8 cellular contexts compared by ENCODE assay signal in the genomic region with DNA sequence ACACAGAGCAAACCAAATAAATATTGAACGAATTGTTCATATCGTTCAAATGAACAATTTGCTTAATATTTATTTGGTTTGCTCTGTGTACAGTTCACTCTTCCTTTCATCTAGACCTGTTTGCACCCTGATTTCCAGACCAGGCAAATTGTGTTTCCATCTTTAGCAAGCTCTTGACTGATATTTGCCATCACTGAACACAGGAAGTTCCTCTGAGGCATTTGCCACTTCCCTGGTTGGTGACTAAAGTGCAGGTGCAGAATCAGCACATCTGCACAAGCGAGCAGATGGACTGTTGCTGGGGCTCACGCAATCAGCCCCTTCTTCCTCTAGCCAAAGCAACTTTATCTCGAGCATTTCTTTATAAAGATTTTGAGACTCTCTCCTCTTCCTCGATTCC.
A peak's percentile ranks its signal among the peaks of the same experiment; 100 is the strongest.
DNase-seq lines count a peak whose midpoint lies in the region; ATAC-seq and TF ChIP-seq lines count a peak whose summit lies in the region.

No MANE protein-coding gene starts in this region.

- CTCF ChIA-PET in activated CD8-positive, alpha-beta T cell treated with anti-CD3 and anti-CD28 coated beads for 36 hours (lab: Charles Lee) = no interaction called here

- H3K27ac Mint-ChIP-seq in activated CD8-positive, alpha-beta T cell treated with anti-CD3 and anti-CD28 coated beads for 36 hours = no peak overlapping the region

- H3K4me3 Mint-ChIP-seq in activated CD8-positive, alpha-beta T cell treated with anti-CD3 and anti-CD28 coated beads for 36 hours = no peak overlapping the region

- H3F3A ChIP-seq in GM23248 (ENCODE audit: insufficient read depth) = peaks cover 26% of the 10 kb centered on the region

- peak overlapping the region; percentile 55 for H3K4me2 ChIP-seq in DND-41 (ENCODE audit: insufficient read depth, low read length)
- H3K4me2 ChIP-seq in GM23248 (ENCODE audit: unreplicated experiment) = no peak overlapping the region

- in situ Hi-C loops in GM23248 (cut with MboI) = no loop called here

- H4K20me1 ChIP-seq in DND-41 (ENCODE audit: insufficient read depth, low read length) = no peaks in the 10 kb centered on the region
- no peaks in the 10 kb centered on the region for H4K20me1 ChIP-seq in GM23248 (ENCODE audit: insufficient read depth)

- peak overlapping the region; percentile 45 for H3K9ac ChIP-seq in DND-41 (ENCODE audit: low read depth, low read length)
- H3K9ac ChIP-seq in GM23248 = no peak overlapping the region

- H3K27me3 ChIP-seq in DND-41 (ENCODE audit: insufficient read depth, low read length, poor library complexity) (no peaks in the 10 kb centered on the region), GM23248 (replicated peaks; ENCODE audit: insufficient read depth) (no peaks in the 10 kb centered on the region)

- ATAC-seq in DND-41 (ENCODE audit: insufficient read depth, low read depth) = peak; percentile 96
- peak; percentile 89 for ATAC-seq in GM19351 (IDR thresholded peaks at IDR 0.05; ENCODE audit: unreplicated experiment)
- peak; percentile 89 for ATAC-seq in HG03378 (IDR thresholded peaks at IDR 0.05; ENCODE audit: unreplicated experiment)
- ATAC-seq in activated CD8-positive, alpha-beta T cell treated with anti-CD3 and anti-CD28 coated beads for 36 hours = peak; percentile 91

- H3K9me3 ChIP-seq in DND-41 (ENCODE audit: insufficient read depth, low read length, severe bottlenecking) (no peaks in the 10 kb centered on the region), GM23248 (ENCODE audit: low read depth) (no peaks in the 10 kb centered on the region)

- peak overlapping the region; percentile 84 for H3K27ac ChIP-seq in DND-41 (ENCODE audit: low read length)
- H3K27ac ChIP-seq in GM23248 = no peak overlapping the region

- peak overlapping the region; percentile 49 for H2AFZ ChIP-seq in DND-41 (ENCODE audit: low read depth, low read length)
- H2AFZ ChIP-seq in GM23248 = no peak overlapping the region

- POLR2A ChIA-PET in activated CD8-positive, alpha-beta T cell treated with anti-CD3 and anti-CD28 coated beads for 36 hours (lab: Charles Lee) = no interaction called here

- intact Hi-C loops in activated CD8-positive, alpha-beta T cell treated with anti-CD3 and anti-CD28 coated beads for 36 hours (cut with micrococcal nuclease) = no loop called here

- H3K4me1 ChIP-seq in DND-41 (ENCODE audit: insufficient read depth, low read length) (peaks cover 85% of the 10 kb centered on the region), GM23248 (ENCODE audit: insufficient read depth) (peaks cover 34% of the 10 kb centered on the region)

- H3K4me3 ChIP-seq in DND-41 (ENCODE audit: low read depth in 1 of 2, low read length in 2 of 2) = peak overlapping the region in 1 of 2 experiments; percentile 13; a peak in 2 of 4 replicates
- H3K4me3 ChIP-seq in GM23248 = no peak overlapping the region

- DNase-seq in DND-41 (peak; percentile 88), GM23248 (no peak), SW 1271 (lab: John Stamatoyannopoulos, UW) (no peak), globus pallidus (ENCODE audit: low spot score) (no peak), dedifferentiated amniotic fluid mesenchymal stem cell (ENCODE audit: extremely low spot score) (no peak)
- DNase-seq in activated CD8-positive, alpha-beta T cell treated with anti-CD3 and anti-CD28 coated beads for 36 hours = peak; percentile 54

- no peak for TF ChIP-seq CTCF in DND-41 (IDR thresholded peaks at IDR 0.05; ENCODE audit: borderline replicate concordance, extremely low read depth, low read length, poor library complexity, severe bottlenecking)
- TF ChIP-seq CTCF in activated CD8-positive, alpha-beta T cell treated with anti-CD3 and anti-CD28 coated beads for 36 hours (IDR thresholded peaks at IDR 0.05) = no peak

- H3K36me3 Mint-ChIP-seq in activated CD8-positive, alpha-beta T cell treated with anti-CD3 and anti-CD28 coated beads for 36 hours (ENCODE audit: low read depth) = no peaks in the 10 kb centered on the region

- H3K27me3 Mint-ChIP-seq in activated CD8-positive, alpha-beta T cell treated with anti-CD3 and anti-CD28 coated beads for 36 hours = no peaks in the 10 kb centered on the region

- H3K79me2 ChIP-seq in DND-41 (ENCODE audit: insufficient read depth, low read length) (no peaks in the 10 kb centered on the region), GM23248 (ENCODE audit: insufficient read depth) (0 out of 2 replicates have a peak, but pooled peaks cover 3% of the 10 kb centered on the region)

- peaks cover 21% of the 10 kb centered on the region for H3K4me1 Mint-ChIP-seq in activated CD8-positive, alpha-beta T cell treated with anti-CD3 and anti-CD28 coated beads for 36 hours (ENCODE audit: low read depth)

- no peaks in the 10 kb centered on the region for H3K9me3 Mint-ChIP-seq in activated CD8-positive, alpha-beta T cell treated with anti-CD3 and anti-CD28 coated beads for 36 hours

- WGBS in GM23248 (ENCODE audit: low coverage in 1 of 2, low lambda C conversion rate in 2 of 2, missing lambda C conversion rate in 2 of 2), 2 experiments = 91 to 95% methylated on average over 6 of the region's 6 CpGs

- no peaks in the 10 kb centered on the region for H3K9me2 ChIP-seq in GM23248 (ENCODE audit: insufficient read depth)

- no peaks in the 10 kb centered on the region for H3K36me3 ChIP-seq in DND-41 (ENCODE audit: insufficient read depth, low read length)
- H3K36me3 ChIP-seq in GM23248 (ENCODE audit: low read depth) = no peaks in the 10 kb centered on the region

Comparison
In these comparisons a context has a peak if more than half of its experiments do, and no peak if none do; other contexts are left out.
1. DNase-seq: peak in DND-41 (single experiment) and activated CD8-positive, alpha-beta T cell treated with anti-CD3 and anti-CD28 coated beads for 36 hours (single experiment); none in GM23248 (single experiment), SW 1271 (0 of 2), globus pallidus (single experiment) and dedifferentiated amniotic fluid mesenchymal stem cell (single experiment).
2. Peak in every context shown above with its lines, with median percentiles within 50 percentile points of each other: ATAC-seq.